ENCODE assay signal across 1 cellular context in genomic region chr11:60204922-60205321, GRCh38.
TF ChIP-seq lines count a peak whose summit lies in the region.

No MANE protein-coding gene starts in this region.

TF ChIP-seq in GM12878, 131 proteins besides CTCF, POLR2A, EP300 and RAD21 (continued from another document and continues in another):
- TF ChIP-seq MLLT1 (IDR thresholded peaks at IDR 0.05) (no peak), SMAD5 (IDR thresholded peaks at IDR 0.05; ENCODE audit: low read depth) (no peak), JUND (IDR thresholded peaks at IDR 0.05; ENCODE audit: low read depth, low read length) (no peak), ZNF592 (IDR thresholded peaks at IDR 0.05) (peak; percentile 44; the same call in 1 of the 2 replicates), EED (IDR thresholded peaks at IDR 0.05; ENCODE audit: low read depth) (peak; percentile 86), TCF12 (IDR thresholded peaks at IDR 0.05; ENCODE audit: low read depth, low read length) (no peak), NFIC (IDR thresholded peaks at IDR 0.05; ENCODE audit: low read depth, low read length) (peak; percentile 97), DPF2 (IDR thresholded peaks at IDR 0.05) (peak; percentile 96), FOXM1 (IDR thresholded peaks at IDR 0.05; ENCODE audit: low read depth, low read length) (peak; percentile 82; the same call in 1 of the 2 replicates), TARDBP (IDR thresholded peaks at IDR 0.05; ENCODE audit: borderline replicate concordance) (no peak), ZNF217 (IDR thresholded peaks at IDR 0.05) (peak; percentile 79; the same call in 1 of the 2 replicates), BRCA1 (IDR thresholded peaks at IDR 0.05; ENCODE audit: low read depth, low read length) (no peak), CREB1 (IDR thresholded peaks at IDR 0.05; ENCODE audit: low read depth) (no peak), NKRF (conservative IDR thresholded peaks at IDR 0.05) (no peak), RBBP5 (conservative IDR thresholded peaks at IDR 0.05) (no peak), PBX3 (IDR thresholded peaks at IDR 0.05; ENCODE audit: insufficient replicate concordance, low read depth, low read length) (no peak), RUNX3 (IDR thresholded peaks at IDR 0.05; ENCODE audit: low read length) (peak; percentile 85), GABPA (IDR thresholded peaks at IDR 0.05; ENCODE audit: low read depth) (no peak; the same call in 1 of the 2 replicates), IRF5 (IDR thresholded peaks at IDR 0.05; ENCODE audit: borderline replicate concordance) (no peak), ZZZ3 (IDR thresholded peaks at IDR 0.05; ENCODE audit: control insufficient read depth, insufficient read length, low read depth) (no peak), GATAD2B (conservative IDR thresholded peaks at IDR 0.05; ENCODE audit: low read depth) (peak; percentile 56; the same call in 1 of the 2 replicates), HSF1 (IDR thresholded peaks at IDR 0.05; ENCODE audit: low read depth, low read length) (no peak), IKZF2 (IDR thresholded peaks at IDR 0.05) (peak; percentile 91 to 92), FOS (IDR thresholded peaks at IDR 0.05; ENCODE audit: borderline replicate concordance, extremely low read depth, insufficient read length) (no peak), RELB (IDR thresholded peaks at IDR 0.05; ENCODE audit: low read depth) (peak; percentile 73), SPI1 (IDR thresholded peaks at IDR 0.05; ENCODE audit: borderline replicate concordance, insufficient read depth, low read depth, low read length) (peak; percentile 87), CUX1 (IDR thresholded peaks at IDR 0.05; ENCODE audit: insufficient replicate concordance, low read depth, low read length) (no peak), ZNF24 (IDR thresholded peaks at IDR 0.05) (0 out of 2 replicates have a peak, but pooled peaks have one; percentile 45), FOXK2 (IDR thresholded peaks at IDR 0.05) (no peak), MEF2B (IDR thresholded peaks at IDR 0.05; ENCODE audit: partially characterized antibody, poor library complexity, severe bottlenecking) (peak; percentile 49), BCL11A (IDR thresholded peaks at IDR 0.05; ENCODE audit: low read depth, low read length) (peak; percentile 79), ZBTB33 (IDR thresholded peaks at IDR 0.05) (no peak), ATF7 (IDR thresholded peaks at IDR 0.05; ENCODE audit: low read depth) (peak; percentile 80), NR2C1 (IDR thresholded peaks at IDR 0.05) (no peak), NBN (IDR thresholded peaks at IDR 0.05) (no peak), CBX5 (IDR thresholded peaks at IDR 0.05; ENCODE audit: low read depth) (0 out of 2 replicates have a peak, but pooled peaks have one; percentile 23), CREM (IDR thresholded peaks at IDR 0.05; ENCODE audit: low read depth) (peak; percentile 67; the same call in 1 of the 2 replicates), KLF5 (IDR thresholded peaks at IDR 0.05; ENCODE audit: partially characterized antibody) (no peak), LARP7 (IDR thresholded peaks at IDR 0.05) (no peak)
